13 cellular contexts compared by ENCODE assay signal in the genomic region with DNA sequence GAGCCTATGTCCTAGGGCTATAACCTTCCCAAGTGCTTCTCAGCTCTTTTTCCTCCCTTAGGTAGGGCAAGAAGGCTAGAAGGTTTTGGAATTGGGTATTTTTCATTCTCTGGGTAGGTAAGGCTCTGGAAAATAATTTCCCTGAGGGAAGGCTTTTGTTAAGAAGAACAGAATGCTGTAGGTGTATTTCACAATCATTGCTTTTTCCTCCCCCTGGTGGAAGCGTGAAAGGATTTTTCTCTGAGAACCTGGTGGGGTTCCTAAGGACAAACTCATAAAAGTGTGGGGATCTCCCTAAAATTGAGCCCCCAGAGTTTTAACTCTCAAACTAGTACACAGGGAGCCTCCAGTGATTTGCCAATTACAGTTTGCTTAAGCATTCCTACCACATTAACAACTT.
"Had no signal": no experiment of that assay in that cellular context is flagged by ENCODE, and none has a peak within 500 bp of the region (broad histone marks: within the 10 kb centered on the region; RNA-seq: fewer than 3 reads in every experiment).

No MANE protein-coding gene starts in this region.

- H3K27ac ChIP-seq: transverse colon had no signal

- H3K4me3 ChIP-seq: transverse colon had no signal

- H3K27me3 ChIP-seq: transverse colon had no signal

- H3K36me3 ChIP-seq: transverse colon had no signal

- DNase-seq: activated CD4-positive, alpha-beta T cell treated with anti-CD3 and anti-CD28 coated beads, Interleukin-2, amount 50 U/mL, for 4 hours; activated CD4-positive, CD25-positive, alpha-beta regulatory T cell treated with anti-CD3 and anti-CD28 coated beads, Interleukin-2, amount 50 U/mL, for 72 hours; activated gamma-delta T cell; activated T-cell treated with anti-CD3 and anti-CD28 coated beads, Interleukin-2, amount 50 U/mL, for 4 hours; aorta; caudate nucleus; effector memory CD4-positive, alpha-beta T cell; immature natural killer cell; naive thymus-derived CD4-positive, alpha-beta T cell; right cardiac atrium; stimulated activated naive CD4-positive, alpha-beta T cell; substantia nigra; transverse colon had no signal

- ATAC-seq: activated T-cell treated with anti-CD3 and anti-CD28 coated beads, Interleukin-2, amount 50 U/mL, for 4 hours; naive thymus-derived CD4-positive, alpha-beta T cell; right cardiac atrium had no signal

- H3K4me1 ChIP-seq: transverse colon had no signal
